Comparison of ENCODE assay signal across 12 cellular contexts in genomic region chr10:687583-688286, GRCh38. TPM values are rescaled to one million over a fixed set of nuclear protein-coding genes. Genes with fewer than 3 reads are reported as not detected.
DNase-seq lines count a peak whose midpoint lies in the region; ATAC-seq, FAIRE-seq and TF ChIP-seq lines count a peak whose summit lies in the region.
"Had no signal": no experiment of that assay in that cellular context is flagged by ENCODE, and none has a peak within 500 bp of the region (broad histone marks: within the 10 kb centered on the region; RNA-seq: fewer than 3 reads in every experiment).

No MANE protein-coding gene starts in this region.

- no peak overlapping the region for H2BK12ac ChIP-seq in H9 (ENCODE audit: insufficient read length, low read depth, low read length)

- H3K4me1 ChIP-seq in H9 (ENCODE audit: insufficient read depth, low read length), result no peaks in the 10 kb centered on the region
- H3K4me1 ChIP-seq in astrocyte (ENCODE audit: insufficient read depth, low read length), result peaks cover 25% of the 10 kb centered on the region
- H3K4me1 ChIP-seq in smooth muscle cell (ENCODE audit: low read depth), result peaks cover 25% of the 10 kb centered on the region

- peaks cover 9% of the 10 kb centered on the region for H3K23me2 ChIP-seq in H9 (ENCODE audit: insufficient read length, low read depth, low read length, poor library complexity, severe bottlenecking)

- peaks cover 15% of the 10 kb centered on the region for H3F3A ChIP-seq in smooth muscle cell (ENCODE audit: low read depth)

- H3K79me1 ChIP-seq in H9 (ENCODE audit: insufficient read depth, low read depth, low read length, poor library complexity, severe bottlenecking), result no peaks in the 10 kb centered on the region

- peaks cover 0 to 2% of the 10 kb centered on the region in 2 experiments; a peak in 1 of 5 replicates for H3K9me3 Mint-ChIP-seq in H9
- H3K9me3 Mint-ChIP-seq in astrocyte (ENCODE audit: unreplicated experiment), result no peaks in the 10 kb centered on the region
- H3K9me3 Mint-ChIP-seq: activated B cell treated with CpG ODN at 0.5 μM for 24 hours had no signal

- no peak for TF ChIP-seq CTCF in H9 (conservative IDR thresholded peaks at IDR 0.05)
- no peak for TF ChIP-seq CTCF in astrocyte (IDR thresholded peaks at IDR 0.05; ENCODE audit: insufficient read depth, low read depth, low read length)
- no peak for TF ChIP-seq CTCF in kidney epithelial cell (IDR thresholded peaks at IDR 0.05; ENCODE audit: insufficient read depth, low read length, poor library complexity, severe bottlenecking)
- TF ChIP-seq CTCF in smooth muscle cell (IDR thresholded peaks at IDR 0.05; ENCODE audit: borderline replicate concordance, insufficient read depth, poor library complexity, severe bottlenecking), result no peak

- H3K27ac Mint-ChIP-seq in H9, result no peak overlapping the region; a peak in 1 of 7 replicates
- H3K27ac Mint-ChIP-seq in astrocyte (ENCODE audit: unreplicated experiment), result peak overlapping the region; percentile 91
- H3K27ac Mint-ChIP-seq: activated B cell treated with CpG ODN at 0.5 μM for 24 hours had no signal

- H3K27me3 Mint-ChIP-seq in H9 (ENCODE audit: low read depth), result peaks cover 42% of the 10 kb centered on the region
- H3K27me3 Mint-ChIP-seq in astrocyte (ENCODE audit: low read depth, unreplicated experiment), result no peaks in the 10 kb centered on the region

- H3K14ac ChIP-seq in H9 (ENCODE audit: insufficient read depth, low read length), result no peak overlapping the region

- H3K27me3 ChIP-seq in H9 (ENCODE audit: insufficient read depth, low read length), result no peaks in the 10 kb centered on the region; the same call in 1 of the 2 replicates
- no peaks in the 10 kb centered on the region for H3K27me3 ChIP-seq in astrocyte (ENCODE audit: insufficient read depth, low read length)
- H3K27me3 ChIP-seq in kidney epithelial cell (ENCODE audit: control insufficient read depth, insufficient read depth, low read length), result no peaks in the 10 kb centered on the region
- no peaks in the 10 kb centered on the region for H3K27me3 ChIP-seq in smooth muscle cell (ENCODE audit: low read depth)

- H3K18ac ChIP-seq in H9 (ENCODE audit: insufficient read length, low read depth, low read length), result no peak overlapping the region

- no peak overlapping the region for H2BK120ac ChIP-seq in H9 (ENCODE audit: low read depth, low read length, poor library complexity, severe bottlenecking)

- H2AFZ ChIP-seq in H9 (ENCODE audit: low read length) (no peak overlapping the region), astrocyte (ENCODE audit: low read depth, low read length) (no peak overlapping the region), smooth muscle cell (ENCODE audit: low read depth) (no peak overlapping the region)

- H2BK5ac ChIP-seq in H9 (ENCODE audit: insufficient read length, low read length), result no peak overlapping the region

- ATAC-seq in GM18502 (IDR thresholded peaks at IDR 0.05; ENCODE audit: poor library complexity, unreplicated experiment), result no peak

- no peaks in the 10 kb centered on the region for H4K20me1 ChIP-seq in H9 (ENCODE audit: control insufficient read depth, insufficient read depth, insufficient read length)
- peaks cover 42% of the 10 kb centered on the region for H4K20me1 ChIP-seq in astrocyte (ENCODE audit: insufficient read depth, low read length)
- H4K20me1 ChIP-seq in smooth muscle cell (ENCODE audit: low read depth), result peaks cover 59% of the 10 kb centered on the region

- no peak overlapping the region for H2AK5ac ChIP-seq in H9 (ENCODE audit: insufficient read length, low read length)

- no peak overlapping the region for H2BK20ac ChIP-seq in H9 (ENCODE audit: low read depth, low read length, poor library complexity, severe bottlenecking)

- peaks cover 1% of the 10 kb centered on the region; the same call in 1 of the 2 replicates for H3K79me2 ChIP-seq in H9 (ENCODE audit: insufficient read depth, low read length)
- H3K79me2 ChIP-seq in astrocyte (ENCODE audit: insufficient read depth, low read length), result peaks cover 61% of the 10 kb centered on the region
- H3K79me2 ChIP-seq in smooth muscle cell (ENCODE audit: low read depth), result peaks cover 53% of the 10 kb centered on the region

- H3K9ac ChIP-seq in H9 (ENCODE audit: extremely low read depth, insufficient read length, low read length) (no peak overlapping the region), astrocyte (ENCODE audit: low read length) (peak overlapping the region; percentile 89), smooth muscle cell (ENCODE audit: low read depth) (no peak overlapping the region)

- no peak for FAIRE-seq in astrocyte (lab: Jason Lieb, UNC)

- H3K9me3 ChIP-seq in H9 (ENCODE audit: control insufficient read depth, low read depth, low read length) (no peaks in the 10 kb centered on the region), astrocyte (ENCODE audit: insufficient read depth, low read depth, low read length) (no peaks in the 10 kb centered on the region), smooth muscle cell (replicated peaks; ENCODE audit: low read depth) (no peaks in the 10 kb centered on the region)

- no peak overlapping the region for H4K8ac ChIP-seq in H9 (replicated peaks; ENCODE audit: insufficient read length, low read depth, low read length)

- H3K36me3 ChIP-seq in astrocyte (ENCODE audit: insufficient read depth, low read length), result no peaks in the 10 kb centered on the region
- H3K36me3 ChIP-seq in kidney epithelial cell (ENCODE audit: control insufficient read depth, insufficient read depth, low read length), result no peaks in the 10 kb centered on the region
- no peaks in the 10 kb centered on the region for H3K36me3 ChIP-seq in smooth muscle cell (ENCODE audit: low read depth)

- no peak overlapping the region for H3T11ph ChIP-seq in H9 (ENCODE audit: low read length)

- H3K4me1 Mint-ChIP-seq in H9, result peaks cover 14 to 23% of the 10 kb centered on the region in 2 experiments
- H3K4me1 Mint-ChIP-seq in astrocyte (ENCODE audit: low read depth, unreplicated experiment), result peaks cover 48% of the 10 kb centered on the region

- no peak for DNase-seq in H9
- no peak for DNase-seq in astrocyte (ENCODE audit: low read depth)
- DNase-seq in kidney epithelial cell (ENCODE audit: low read depth), result no peak
- DNase-seq in smooth muscle cell (lab: John Stamatoyannopoulos, UW; ENCODE audit: unreplicated experiment), result no peak
- DNase-seq in stimulated activated naive CD4-positive, alpha-beta T cell (lab: John Stamatoyannopoulos, UW), result no peak
- no peak for DNase-seq in AG08396 (ENCODE audit: low spot score)
- DNase-seq in NOMO-1 treated with DMSO at 0.1 percent for 48 hours (lab: John Stamatoyannopoulos, UW; ENCODE audit: unreplicated experiment), result no peak
- DNase-seq: activated B cell treated with CpG ODN at 0.5 μM for 24 hours; activated naive CD4-positive, alpha-beta T cell treated with anti-CD3 and anti-CD28 coated beads, Interleukin-2, amount 50 U/mL, for 16 hours; KBM-7; NCI-H774 had no signal

- no peak overlapping the region for H3K23ac ChIP-seq in H9 (ENCODE audit: insufficient read length, low read depth, low read length)

- H3K56ac ChIP-seq in H9 (ENCODE audit: insufficient read length, low read depth, low read length), result no peak overlapping the region

- H3K4ac ChIP-seq in H9 (ENCODE audit: low read depth, low read length), result no peak overlapping the region

- no peak overlapping the region for H4K5ac ChIP-seq in H9 (ENCODE audit: insufficient read length, low read depth, low read length)

- H3K4me3 ChIP-seq in astrocyte (ENCODE audit: insufficient read depth, low read depth, low read length) (peak overlapping the region; percentile 85), kidney epithelial cell (ENCODE audit: low read depth, low read length) (peak overlapping the region; percentile 80), smooth muscle cell (peak overlapping the region; percentile 81)

- no peak overlapping the region for H2BK15ac ChIP-seq in H9 (ENCODE audit: low read depth, low read length)

- H3K4me2 ChIP-seq in H9 (ENCODE audit: insufficient read depth, insufficient read length, low read length), result peak overlapping the region; percentile 64
- H3K4me2 ChIP-seq in astrocyte (ENCODE audit: low read length), result peak overlapping the region; percentile 98
- H3K4me2 ChIP-seq in smooth muscle cell, result peak overlapping the region; percentile 95

- no peak overlapping the region for H3K27ac ChIP-seq in H9 (ENCODE audit: insufficient read length, low read depth, low read length)
- peak overlapping the region; percentile 72 for H3K27ac ChIP-seq in astrocyte (ENCODE audit: low read depth, low read length)
- no peak overlapping the region for H3K27ac ChIP-seq in smooth muscle cell (ENCODE audit: low read depth)

- no CpG with 5 or more reads among the region's 19 CpGs for WGBS in H9 (ENCODE audit: extremely low coverage, insufficient read length, low lambda C conversion rate)
- 89% methylated on average over 19 of the region's 19 CpGs for WGBS in smooth muscle cell (ENCODE audit: low lambda C conversion rate)

- peak overlapping the region; percentile 69 to 83 for H3K4me3 Mint-ChIP-seq in H9
- peak overlapping the region; percentile 91 for H3K4me3 Mint-ChIP-seq in astrocyte (ENCODE audit: unreplicated experiment)
- H3K4me3 Mint-ChIP-seq: activated B cell treated with CpG ODN at 0.5 μM for 24 hours had no signal

- H4K91ac ChIP-seq in H9 (ENCODE audit: insufficient read length, low read depth, low read length), result no peak overlapping the region

- H3K36me3 Mint-ChIP-seq in H9 (ENCODE audit: insufficient read depth in 1 of 3, low read depth in 3 of 3) (peaks cover 0 to 6% (median 0%) of the 10 kb centered on the region in 3 experiments; a peak in 3 of 7 replicates), astrocyte (ENCODE audit: low read depth, unreplicated experiment) (peaks cover 3% of the 10 kb centered on the region)

RNA-seq across cellular contexts. Expression of gene DIP2C, which starts 1.7 kb away (rescaled TPM):
- 7.6 and 7.9 TPM in 2 replicates for total RNA-seq in H9 (2021)
- 27.3 and 30.1 TPM in 2 replicates for total RNA-seq in astrocyte
- total RNA-seq in kidney epithelial cell, result 19.2 and 20.4 TPM in 2 replicates
- total RNA-seq in smooth muscle cell, result 14.1 and 15.3 TPM in 2 replicates
- 14.5 and 14.9 TPM in 2 replicates for polyA plus RNA-seq in smooth muscle cell
